Comparison of ENCODE assay signal across 1 cellular context in the genomic region with DNA sequence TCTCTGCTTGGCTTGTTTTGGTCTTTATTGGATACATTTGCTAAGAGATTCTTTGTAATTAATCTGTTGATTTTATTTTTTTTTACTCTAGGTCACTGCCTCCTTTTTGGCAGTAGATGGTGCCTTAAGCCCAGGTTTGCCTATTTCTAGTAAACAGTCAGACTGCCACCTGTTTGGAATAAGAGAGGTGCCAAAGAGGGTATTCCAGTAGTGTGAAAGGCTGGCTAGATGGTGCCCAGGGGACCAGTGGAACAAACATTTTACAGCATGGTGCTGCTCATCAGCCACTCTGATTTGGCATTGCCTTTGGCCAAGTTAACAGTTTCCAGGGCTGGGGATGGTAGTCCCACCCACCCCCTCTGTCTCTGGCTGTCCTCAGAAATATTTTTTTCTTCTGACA.
TF ChIP-seq lines count a peak whose summit lies in the region.

No MANE protein-coding gene starts in this region.

TF ChIP-seq in GM23338, 12 proteins besides CTCF, POLR2A, EP300 and RAD21 (continued from another document):
- TF ChIP-seq, protein P1, sequence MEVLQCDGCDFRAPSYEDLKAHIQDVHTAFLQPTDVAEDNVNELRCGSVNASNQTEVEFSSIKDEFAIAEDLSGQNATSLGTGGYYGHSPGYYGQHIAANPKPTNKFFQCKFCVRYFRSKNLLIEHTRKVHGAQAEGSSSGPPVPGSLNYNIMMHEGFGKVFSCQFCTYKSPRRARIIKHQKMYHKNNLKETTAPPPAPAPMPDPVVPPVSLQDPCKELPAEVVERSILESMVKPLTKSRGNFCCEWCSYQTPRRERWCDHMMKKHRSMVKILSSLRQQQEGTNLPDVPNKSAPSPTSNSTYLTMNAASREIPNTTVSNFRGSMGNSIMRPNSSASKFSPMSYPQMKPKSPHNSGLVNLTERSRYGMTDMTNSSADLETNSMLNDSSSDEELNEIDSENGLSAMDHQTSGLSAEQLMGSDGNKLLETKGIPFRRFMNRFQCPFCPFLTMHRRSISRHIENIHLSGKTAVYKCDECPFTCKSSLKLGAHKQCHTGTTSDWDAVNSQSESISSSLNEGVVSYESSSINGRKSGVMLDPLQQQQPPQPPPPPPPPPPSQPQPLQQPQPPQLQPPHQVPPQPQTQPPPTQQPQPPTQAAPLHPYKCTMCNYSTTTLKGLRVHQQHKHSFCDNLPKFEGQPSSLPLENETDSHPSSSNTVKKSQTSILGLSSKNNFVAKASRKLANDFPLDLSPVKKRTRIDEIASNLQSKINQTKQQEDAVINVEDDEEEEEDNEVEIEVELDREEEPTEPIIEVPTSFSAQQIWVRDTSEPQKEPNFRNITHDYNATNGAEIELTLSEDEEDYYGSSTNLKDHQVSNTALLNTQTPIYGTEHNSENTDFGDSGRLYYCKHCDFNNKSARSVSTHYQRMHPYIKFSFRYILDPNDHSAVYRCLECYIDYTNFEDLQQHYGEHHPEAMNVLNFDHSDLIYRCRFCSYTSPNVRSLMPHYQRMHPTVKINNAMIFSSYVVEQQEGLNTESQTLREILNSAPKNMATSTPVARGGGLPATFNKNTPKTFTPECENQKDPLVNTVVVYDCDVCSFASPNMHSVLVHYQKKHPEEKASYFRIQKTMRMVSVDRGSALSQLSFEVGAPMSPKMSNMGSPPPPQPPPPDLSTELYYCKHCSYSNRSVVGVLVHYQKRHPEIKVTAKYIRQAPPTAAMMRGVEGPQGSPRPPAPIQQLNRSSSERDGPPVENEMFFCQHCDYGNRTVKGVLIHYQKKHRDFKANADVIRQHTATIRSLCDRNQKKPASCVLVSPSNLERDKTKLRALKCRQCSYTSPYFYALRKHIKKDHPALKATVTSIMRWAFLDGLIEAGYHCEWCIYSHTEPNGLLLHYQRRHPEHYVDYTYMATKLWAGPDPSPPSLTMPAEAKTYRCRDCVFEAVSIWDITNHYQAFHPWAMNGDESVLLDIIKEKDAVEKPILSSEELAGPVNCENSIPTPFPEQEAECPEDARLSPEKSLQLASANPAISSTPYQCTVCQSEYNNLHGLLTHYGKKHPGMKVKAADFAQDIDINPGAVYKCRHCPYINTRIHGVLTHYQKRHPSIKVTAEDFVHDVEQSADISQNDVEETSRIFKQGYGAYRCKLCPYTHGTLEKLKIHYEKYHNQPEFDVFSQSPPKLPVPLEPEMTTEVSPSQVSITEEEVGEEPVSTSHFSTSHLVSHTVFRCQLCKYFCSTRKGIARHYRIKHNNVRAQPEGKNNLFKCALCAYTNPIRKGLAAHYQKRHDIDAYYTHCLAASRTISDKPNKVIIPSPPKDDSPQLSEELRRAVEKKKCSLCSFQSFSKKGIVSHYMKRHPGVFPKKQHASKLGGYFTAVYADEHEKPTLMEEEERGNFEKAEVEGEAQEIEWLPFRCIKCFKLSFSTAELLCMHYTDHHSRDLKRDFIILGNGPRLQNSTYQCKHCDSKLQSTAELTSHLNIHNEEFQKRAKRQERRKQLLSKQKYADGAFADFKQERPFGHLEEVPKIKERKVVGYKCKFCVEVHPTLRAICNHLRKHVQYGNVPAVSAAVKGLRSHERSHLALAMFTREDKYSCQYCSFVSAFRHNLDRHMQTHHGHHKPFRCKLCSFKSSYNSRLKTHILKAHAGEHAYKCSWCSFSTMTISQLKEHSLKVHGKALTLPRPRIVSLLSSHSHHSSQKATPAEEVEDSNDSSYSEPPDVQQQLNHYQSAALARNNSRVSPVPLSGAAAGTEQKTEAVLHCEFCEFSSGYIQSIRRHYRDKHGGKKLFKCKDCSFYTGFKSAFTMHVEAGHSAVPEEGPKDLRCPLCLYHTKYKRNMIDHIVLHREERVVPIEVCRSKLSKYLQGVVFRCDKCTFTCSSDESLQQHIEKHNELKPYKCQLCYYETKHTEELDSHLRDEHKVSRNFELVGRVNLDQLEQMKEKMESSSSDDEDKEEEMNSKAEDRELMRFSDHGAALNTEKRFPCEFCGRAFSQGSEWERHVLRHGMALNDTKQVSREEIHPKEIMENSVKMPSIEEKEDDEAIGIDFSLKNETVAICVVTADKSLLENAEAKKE (CRISPR knock-in tag; IDR thresholded peaks at IDR 0.05) = no peak
- TF ChIP-seq, protein P2, sequence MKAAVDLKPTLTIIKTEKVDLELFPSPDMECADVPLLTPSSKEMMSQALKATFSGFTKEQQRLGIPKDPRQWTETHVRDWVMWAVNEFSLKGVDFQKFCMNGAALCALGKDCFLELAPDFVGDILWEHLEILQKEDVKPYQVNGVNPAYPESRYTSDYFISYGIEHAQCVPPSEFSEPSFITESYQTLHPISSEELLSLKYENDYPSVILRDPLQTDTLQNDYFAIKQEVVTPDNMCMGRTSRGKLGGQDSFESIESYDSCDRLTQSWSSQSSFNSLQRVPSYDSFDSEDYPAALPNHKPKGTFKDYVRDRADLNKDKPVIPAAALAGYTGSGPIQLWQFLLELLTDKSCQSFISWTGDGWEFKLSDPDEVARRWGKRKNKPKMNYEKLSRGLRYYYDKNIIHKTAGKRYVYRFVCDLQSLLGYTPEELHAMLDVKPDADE (IDR thresholded peaks at IDR 0.05) = no peak
- TF ChIP-seq EZH2 (IDR thresholded peaks at IDR 0.05; ENCODE audit: low read depth, unreplicated experiment) (no peak), STAT1 (IDR thresholded peaks at IDR 0.05; ENCODE audit: unreplicated experiment) (no peak), NANOG (IDR thresholded peaks at IDR 0.05; ENCODE audit: borderline replicate concordance) (no peak)
